Comparison of ENCODE assay signal across 8 cellular contexts in the genomic region with DNA sequence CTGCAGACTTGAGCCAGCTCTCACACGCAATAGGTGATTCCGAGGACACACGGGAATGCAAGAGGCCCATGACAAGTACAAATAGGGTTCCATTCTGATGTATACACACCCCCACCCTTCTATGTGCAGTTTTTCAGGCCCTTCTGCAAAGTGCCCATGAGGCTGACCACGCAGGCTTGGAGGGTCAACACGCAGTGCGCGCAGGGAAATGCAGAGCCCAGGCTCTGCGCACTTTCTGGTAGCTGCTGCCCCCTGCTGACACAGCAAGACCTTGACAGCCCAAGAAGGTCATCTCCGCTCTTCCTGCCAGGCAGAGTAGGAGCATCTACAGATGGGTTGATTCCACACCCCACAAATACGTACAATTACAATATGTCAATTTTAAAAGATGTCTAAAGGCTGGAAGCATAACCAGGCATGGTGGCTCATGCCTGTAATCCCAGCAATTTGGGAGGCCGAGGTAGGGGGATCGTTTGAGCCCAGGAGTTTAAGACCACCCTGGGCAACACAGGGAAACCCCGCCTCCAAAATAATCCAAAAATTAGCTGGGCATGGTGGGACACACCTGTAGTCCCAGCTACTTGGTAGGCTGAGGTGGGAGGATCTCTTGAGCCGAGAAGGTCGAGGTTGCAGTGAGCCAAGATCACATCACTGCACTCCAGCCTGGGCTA. TPM values are rescaled to one million over a fixed set of nuclear protein-coding genes. Genes with fewer than 3 reads are reported as not detected.
A peak's percentile ranks its signal among the peaks of the same experiment; 100 is the strongest.
DNase-seq lines count a peak whose midpoint lies in the region; ATAC-seq lines count a peak whose summit lies in the region.

No MANE protein-coding gene starts in this region.

- peak; percentile 29 for DNase-seq in DMS153 (lab: John Stamatoyannopoulos, UW)
- peak; percentile 75 for DNase-seq in SK-MEL-5 (ENCODE audit: low read depth, low spot score)
- DNase-seq in anterior cingulate cortex (lab: John Stamatoyannopoulos, UW) = peak in 44 of 58 donors; percentile 7 to 72 (median 37)
- DNase-seq in hypothalamus (lab: John Stamatoyannopoulos, UW) = peak in 37 of 51 donors; percentile 2 to 71 (median 38)
- DNase-seq in stimulated activated CD4-positive, alpha-beta T cell treated with anti-CD3 and anti-CD28 coated beads, Interleukin-15, amount 100 ng/mL, for 24 hours = peak; percentile 75
- DNase-seq in occipital lobe (lab: John Stamatoyannopoulos, UW) = no peak

- ATAC-seq in GM19452 (IDR thresholded peaks at IDR 0.05; ENCODE audit: unreplicated experiment) = peak; percentile 55
- peak; percentile 36 for ATAC-seq in HG03469 (IDR thresholded peaks at IDR 0.05; ENCODE audit: unreplicated experiment)

- in situ Hi-C loops in SK-MEL-5 (cut with HindIII; ENCODE audit: low pct_unique_long_range_greater_than_20kb, low sequenced_read_pairs) = no loop called here

RNA-seq across cellular contexts. Expression of a gene that starts 18.5 kb away (rescaled TPM):
- 14.9 and 15.2 TPM in 2 replicates for total RNA-seq in SK-MEL-5 (2014; rRNA removed; shearing (Covaris generic))
- 17.4 and 21.3 TPM in 2 replicates for polyA plus RNA-seq in SK-MEL-5 (2015; cell fraction: cytosol; rRNA removed)
- 31.5 and 34.1 TPM in 2 replicates for polyA plus RNA-seq in SK-MEL-5 (2015; cell fraction: nucleus; rRNA removed)
- total RNA-seq in occipital lobe = 27.5 TPM

RNA-seq across cellular contexts. Expression of a gene that starts 30.8 kb away (rescaled TPM):
- total RNA-seq in SK-MEL-5 (2014; rRNA removed; shearing (Covaris generic)) = 25.4 and 29.8 TPM in 2 replicates
- 47.7 and 52.4 TPM in 2 replicates for polyA plus RNA-seq in SK-MEL-5 (2015; cell fraction: cytosol; rRNA removed)
- polyA plus RNA-seq in SK-MEL-5 (2015; cell fraction: nucleus; rRNA removed) = 33.0 and 40.2 TPM in 2 replicates
- 14.0 TPM for total RNA-seq in occipital lobe

RNA-seq across cellular contexts. Expression of a gene that starts 51.6 kb away (rescaled TPM):
- 2.3 and 2.4 TPM in 2 replicates for total RNA-seq in SK-MEL-5 (2014; rRNA removed; shearing (Covaris generic))
- polyA plus RNA-seq in SK-MEL-5 (2015; cell fraction: cytosol; rRNA removed) = 1.6 and 4.3 TPM in 2 replicates
- 1.6 and 4.3 TPM in 2 replicates for polyA plus RNA-seq in SK-MEL-5 (2015; cell fraction: nucleus; rRNA removed)
- not detected for total RNA-seq in occipital lobe

RNA-seq across cellular contexts. Expression of a gene that starts 51.7 kb away (rescaled TPM):
- 16.4 and 18.7 TPM in 2 replicates for total RNA-seq in SK-MEL-5 (2014; rRNA removed; shearing (Covaris generic))
- 22.5 and 28.0 TPM in 2 replicates for polyA plus RNA-seq in SK-MEL-5 (2015; cell fraction: cytosol; rRNA removed)
- 924 and 931 TPM in 2 replicates for polyA plus RNA-seq in SK-MEL-5 (2015; cell fraction: nucleus; rRNA removed)
- total RNA-seq in occipital lobe = 27.0 TPM
